9 cellular contexts compared by ENCODE assay signal in the genomic region with DNA sequence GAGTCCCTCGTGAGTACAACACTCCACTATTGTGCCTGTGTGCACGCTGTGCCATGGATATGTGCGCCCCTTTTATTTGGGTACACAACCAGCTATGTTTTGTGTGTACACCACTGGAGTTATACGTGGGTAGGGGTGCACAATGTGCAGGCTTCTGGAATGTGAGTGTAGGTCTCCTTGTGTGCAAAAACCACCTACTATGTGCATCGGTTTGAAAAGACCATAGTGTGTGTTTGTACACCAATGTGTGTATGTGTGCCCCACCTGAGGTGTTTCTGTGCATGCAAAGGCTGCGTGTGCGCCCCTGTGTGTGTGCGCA.
A peak's percentile ranks its signal among the peaks of the same experiment; 100 is the strongest.
DNase-seq lines count a peak whose midpoint lies in the region; ATAC-seq and TF ChIP-seq lines count a peak whose summit lies in the region.
"Had no signal": no experiment of that assay in that cellular context is flagged by ENCODE, and none has a peak within 500 bp of the region (broad histone marks: within the 10 kb centered on the region; RNA-seq: fewer than 3 reads in every experiment).

No MANE protein-coding gene starts in this region.

- in situ Hi-C loops in GM13977 (cut with MboI; ENCODE audit: low pct_unique_long_range_greater_than_20kb, low sequenced_read_pairs, unreplicated experiment) = no loop called here

- H3K27me3 Mint-ChIP-seq in osteocyte (ENCODE audit: unreplicated experiment) = no peaks in the 10 kb centered on the region

- peak overlapping the region; percentile 69 for H3K4me3 Mint-ChIP-seq in osteocyte (ENCODE audit: unreplicated experiment)

- H3K27ac ChIP-seq in left ventricle myocardium inferior (replicated peaks) (peak overlapping the region; percentile 94), gastroesophageal sphincter (peak overlapping the region; percentile 86 to 96 (median 94)), foreskin keratinocyte (no peak overlapping the region)

- no peak for ATAC-seq in left cardiac atrium
- no peak for ATAC-seq in gastroesophageal sphincter
- ATAC-seq in GM21381 (IDR thresholded peaks at IDR 0.05; ENCODE audit: unreplicated experiment) = no peak
- ATAC-seq in HG02610 (IDR thresholded peaks at IDR 0.05; ENCODE audit: unreplicated experiment) = no peak
- ATAC-seq in foreskin keratinocyte = no peak

- H3K9me3 Mint-ChIP-seq in osteocyte (ENCODE audit: unreplicated experiment) = peaks cover 6% of the 10 kb centered on the region

- peaks cover 51% of the 10 kb centered on the region for H3K4me1 Mint-ChIP-seq in osteocyte (ENCODE audit: unreplicated experiment)

- intact Hi-C loops in left ventricle myocardium inferior (cut with micrococcal nuclease) (loop anchor here (10.0 kb wide), 1 partner anchor 88 kb away; the partner anchor contains the start of gene KLF15), left cardiac atrium (cut with DNase I) (no loop called here)

- no peaks in the 10 kb centered on the region for H3K9me3 ChIP-seq in left ventricle myocardium inferior (replicated peaks)
- H3K9me3 ChIP-seq in gastroesophageal sphincter = no peaks in the 10 kb centered on the region

- DNase-seq in left ventricle myocardium inferior (no peak), left cardiac atrium (no peak), osteocyte (ENCODE audit: extremely low spot score, unreplicated experiment) (no peak), foreskin keratinocyte (no peak), GM13977 (ENCODE audit: low spot score) (no peak)
- DNase-seq: NCI-H446 had no signal

- peak overlapping the region; percentile 94 for H3K27ac Mint-ChIP-seq in osteocyte (ENCODE audit: unreplicated experiment)

- no CpG with 5 or more reads among the region's 8 CpGs for WGBS in gastroesophageal sphincter (ENCODE audit: low coverage in 1 of 2), 2 donors

- H3K27me3 ChIP-seq in left ventricle myocardium inferior (ENCODE audit: low read depth) (peaks cover 17% of the 10 kb centered on the region), gastroesophageal sphincter (no peaks in the 10 kb centered on the region), foreskin keratinocyte (no peaks in the 10 kb centered on the region)

- TF ChIP-seq POLR2A in gastroesophageal sphincter (IDR thresholded peaks at IDR 0.05) = no peak

- H3K4me3 ChIP-seq in left ventricle myocardium inferior (peak overlapping the region; percentile 57), gastroesophageal sphincter (peak overlapping the region in 1 of 2 donors; percentile 40)

- H3K36me3 Mint-ChIP-seq in osteocyte (ENCODE audit: unreplicated experiment) = no peaks in the 10 kb centered on the region

- TF ChIP-seq CTCF in left ventricle myocardium inferior (IDR thresholded peaks at IDR 0.05; ENCODE audit: borderline replicate concordance) (no peak), gastroesophageal sphincter (IDR thresholded peaks at IDR 0.05) (no peak), osteocyte (IDR thresholded peaks at IDR 0.05) (no peak), foreskin keratinocyte (conservative IDR thresholded peaks at IDR 0.05) (no peak), GM13977 (IDR thresholded peaks at IDR 0.05; ENCODE audit: extremely low read depth, insufficient read depth, missing control alignments) (no peak)

- H3K36me3 ChIP-seq in left ventricle myocardium inferior = no peaks in the 10 kb centered on the region
- H3K36me3 ChIP-seq in gastroesophageal sphincter = no peaks in the 10 kb centered on the region

- TF ChIP-seq EP300 in gastroesophageal sphincter (IDR thresholded peaks at IDR 0.05) = no peak

- H3K4me1 ChIP-seq in left ventricle myocardium inferior = peaks cover 60% of the 10 kb centered on the region
- H3K4me1 ChIP-seq in gastroesophageal sphincter = peaks cover 5 to 73% (median 33%) of the 10 kb centered on the region in 3 donors
- H3K4me1 ChIP-seq in foreskin keratinocyte = peaks cover 28% of the 10 kb centered on the region
